In the genomic region with DNA sequence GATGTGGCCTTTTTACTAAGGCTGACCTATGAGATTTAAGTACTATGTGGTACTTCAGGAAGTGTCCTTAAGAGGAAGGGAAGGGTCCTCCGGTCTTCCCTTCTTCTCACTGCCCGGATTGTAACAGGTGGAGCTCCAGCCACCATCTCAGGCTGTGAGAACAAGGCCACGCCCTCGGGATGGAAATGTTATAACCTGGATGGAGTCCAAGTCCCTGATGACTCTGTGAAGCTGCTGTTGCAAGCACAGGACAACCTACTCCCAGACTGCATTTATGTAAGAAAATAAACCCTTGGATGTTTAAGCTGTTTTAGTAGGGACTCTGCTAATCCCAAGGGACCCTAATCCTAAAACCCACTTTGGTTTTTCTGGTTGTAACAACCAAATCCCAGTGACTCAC, we compare ENCODE assay signal across 13 cellular contexts.
DNase-seq lines count a peak whose midpoint lies in the region; ATAC-seq and TF ChIP-seq lines count a peak whose summit lies in the region.
"Had no signal": no experiment of that assay in that cellular context is flagged by ENCODE, and none has a peak within 500 bp of the region (broad histone marks: within the 10 kb centered on the region; RNA-seq: fewer than 3 reads in every experiment).

No MANE protein-coding gene starts in this region.

- POLR2A ChIA-PET in MCF 10A (lab: Yijun Ruan, JAX) = interaction anchor here (0.6 to 3.1 kb wide), 19 partner anchors 9 to 1280 kb away, joined by 3 to 36 read pairs (median 5); no protein-coding TSS in a partner anchor

- no peaks in the 10 kb centered on the region for H3K36me3 Mint-ChIP-seq in MCF 10A (ENCODE audit: insufficient read depth, unreplicated experiment)
- H3K36me3 Mint-ChIP-seq in activated naive CD4-positive, alpha-beta T cell treated with anti-CD3 and anti-CD28 coated beads, Interleukin-2, amount 10 ng/mL, durations not matched to agents 7 days and 5 days = no peaks in the 10 kb centered on the region

- H3K4me1 ChIP-seq in breast epithelium (no peaks in the 10 kb centered on the region), upper lobe of right lung (no peaks in the 10 kb centered on the region)

- peaks cover 20% of the 10 kb centered on the region for H3K4me1 Mint-ChIP-seq in MCF 10A (ENCODE audit: insufficient read depth, unreplicated experiment)
- no peaks in the 10 kb centered on the region for H3K4me1 Mint-ChIP-seq in activated naive CD4-positive, alpha-beta T cell treated with anti-CD3 and anti-CD28 coated beads, Interleukin-2, amount 10 ng/mL, durations not matched to agents 7 days and 5 days

- H3K9me3 Mint-ChIP-seq in MCF 10A (ENCODE audit: unreplicated experiment) = no peaks in the 10 kb centered on the region
- H3K9me3 Mint-ChIP-seq in activated naive CD4-positive, alpha-beta T cell treated with anti-CD3 and anti-CD28 coated beads, Interleukin-2, amount 10 ng/mL, durations not matched to agents 7 days and 5 days = peaks cover 2% of the 10 kb centered on the region
- H3K9me3 Mint-ChIP-seq: activated T-cell treated with anti-CD3 and anti-CD28 coated beads, Interleukin-2, amount 50 U/mL, for 24 hours; T-helper 1 cell treated with Interleukin-12 subunit alpha and Interleukin-12 subunit beta and Interleukin-4 antibody, amounts not matched to agents 30 μg/mL and 1 μg/mL, for 36 hours had no signal

- H3K36me3 ChIP-seq in breast epithelium = no peaks in the 10 kb centered on the region
- no peaks in the 10 kb centered on the region for H3K36me3 ChIP-seq in upper lobe of right lung

- H3K9me3 ChIP-seq in breast epithelium = no peaks in the 10 kb centered on the region
- H3K9me3 ChIP-seq in upper lobe of right lung = no peaks in the 10 kb centered on the region

- TF ChIP-seq CTCF in MCF 10A (IDR thresholded peaks at IDR 0.05; ENCODE audit: unreplicated experiment) (no peak), breast epithelium (IDR thresholded peaks at IDR 0.05) (no peak), upper lobe of right lung (IDR thresholded peaks at IDR 0.05) (no peak)

- DNase-seq in MCF 10A (ENCODE audit: unreplicated experiment) (peak; percentile 89), breast epithelium (ENCODE audit: low spot score in 2 of 2) (no peak), NCI-H510A (lab: John Stamatoyannopoulos, UW) (peak; percentile 39), epithelial cell of prostate (ENCODE audit: low read depth, low spot score) (peak; percentile 66), upper lobe of right lung (no peak)
- no peak for DNase-seq in stimulated activated naive CD4-positive, alpha-beta T cell treated with Interleukin-2 at 50 U/mL for 16 hours (lab: John Stamatoyannopoulos, UW)
- DNase-seq in activated naive CD4-positive, alpha-beta T cell treated with anti-CD3 and anti-CD28 coated beads, Interleukin-2, amount 10 ng/mL, durations not matched to agents 7 days and 5 days = no peak
- DNase-seq: activated T-cell treated with anti-CD3 and anti-CD28 coated beads, Interleukin-2, amount 50 U/mL, for 24 hours; AML-193; NCI-H1048 had no signal

- BruUV-seq in MCF 10A (replicated peaks; lab: Mats Ljungman, UMichigan) = no TSS peak

- ATAC-seq in upper lobe of right lung (peak; percentile 23), HG03520 (IDR thresholded peaks at IDR 0.05; ENCODE audit: unreplicated experiment) (no peak)
- ATAC-seq: GM12878 had no signal

- CTCF ChIA-PET in MCF 10A (lab: Yijun Ruan, JAX) = interaction anchor here (1.0 kb wide), 1 partner anchor 64 kb away, joined by 4 read pairs; no protein-coding TSS in a partner anchor
- CTCF ChIA-PET in activated naive CD4-positive, alpha-beta T cell treated with anti-CD3 and anti-CD28 coated beads, Interleukin-2, amount 10 ng/mL, durations not matched to agents 7 days and 5 days (lab: Charles Lee) = no interaction called here

- peak overlapping the region; percentile 59 for H3K4me3 Mint-ChIP-seq in MCF 10A (ENCODE audit: unreplicated experiment)
- no peak overlapping the region for H3K4me3 Mint-ChIP-seq in activated naive CD4-positive, alpha-beta T cell treated with anti-CD3 and anti-CD28 coated beads, Interleukin-2, amount 10 ng/mL, durations not matched to agents 7 days and 5 days
- H3K4me3 Mint-ChIP-seq: activated T-cell treated with anti-CD3 and anti-CD28 coated beads, Interleukin-2, amount 50 U/mL, for 24 hours; T-helper 1 cell treated with Interleukin-12 subunit alpha and Interleukin-12 subunit beta and Interleukin-4 antibody, amounts not matched to agents 30 μg/mL and 1 μg/mL, for 36 hours had no signal

- H3K4me3 ChIP-seq in breast epithelium = no peak overlapping the region
- H3K4me3 ChIP-seq in upper lobe of right lung = no peak overlapping the region
- H3K4me3 ChIP-seq: GM12878 had no signal

- H3K27me3 ChIP-seq in breast epithelium = no peaks in the 10 kb centered on the region
- H3K27me3 ChIP-seq in upper lobe of right lung = no peaks in the 10 kb centered on the region

- H3K27ac Mint-ChIP-seq in MCF 10A (ENCODE audit: low read depth, unreplicated experiment) = peak overlapping the region; percentile 98
- no peak overlapping the region for H3K27ac Mint-ChIP-seq in activated naive CD4-positive, alpha-beta T cell treated with anti-CD3 and anti-CD28 coated beads, Interleukin-2, amount 10 ng/mL, durations not matched to agents 7 days and 5 days
- H3K27ac Mint-ChIP-seq: activated T-cell treated with anti-CD3 and anti-CD28 coated beads, Interleukin-2, amount 50 U/mL, for 24 hours; T-helper 1 cell treated with Interleukin-12 subunit alpha and Interleukin-12 subunit beta and Interleukin-4 antibody, amounts not matched to agents 30 μg/mL and 1 μg/mL, for 36 hours had no signal

- TF ChIP-seq POLR2A in breast epithelium (IDR thresholded peaks at IDR 0.05) = no peak

- no peaks in the 10 kb centered on the region for H3K27me3 Mint-ChIP-seq in MCF 10A (ENCODE audit: insufficient read depth, unreplicated experiment)
- H3K27me3 Mint-ChIP-seq in activated naive CD4-positive, alpha-beta T cell treated with anti-CD3 and anti-CD28 coated beads, Interleukin-2, amount 10 ng/mL, durations not matched to agents 7 days and 5 days = no peaks in the 10 kb centered on the region
- H3K27me3 Mint-ChIP-seq: activated T-cell treated with anti-CD3 and anti-CD28 coated beads, Interleukin-2, amount 50 U/mL, for 24 hours had no signal

- intact Hi-C loops in MCF 10A (cut with micrococcal nuclease) = loop anchor here (2.0 kb wide), 1 partner anchor 53 kb away; no protein-coding TSS in a partner anchor
- intact Hi-C loops in breast epithelium (cut with DNase I; ENCODE audit: low total_unique reads) = no loop called here
- intact Hi-C loops in upper lobe of right lung (cut with DNase I) = no loop called here

- no peak overlapping the region for H3K27ac ChIP-seq in breast epithelium
- H3K27ac ChIP-seq in epithelial cell of prostate = peak overlapping the region; percentile 98
- no peak overlapping the region for H3K27ac ChIP-seq in upper lobe of right lung

Comparison
In these comparisons a context has a peak if more than half of its experiments do, and no peak if none do; other contexts are left out.
1. DNase-seq: peak in MCF 10A (single experiment), NCI-H510A (single experiment) and epithelial cell of prostate (single experiment); none in breast epithelium (0 of 2), upper lobe of right lung (single experiment), stimulated activated naive CD4-positive, alpha-beta T cell treated with Interleukin-2 at 50 U/mL for 16 hours (single experiment) and activated naive CD4-positive, alpha-beta T cell treated with anti-CD3 and anti-CD28 coated beads, Interleukin-2, amount 10 ng/mL, durations not matched to agents 7 days and 5 days (single experiment).